In genomic region chr12:56633465-56634241, GRCh38 we compare ENCODE assay signal across 8 cellular contexts. TPM values are rescaled to one million over a fixed set of nuclear protein-coding genes. Genes with fewer than 3 reads are reported as not detected.
A peak's percentile ranks its signal among the peaks of the same experiment; 100 is the strongest.
DNase-seq lines count a peak whose midpoint lies in the region; TF ChIP-seq lines count a peak whose summit lies in the region.

No MANE protein-coding gene starts in this region.

- H3K9me3 ChIP-seq in AG04450 (ENCODE audit: control insufficient read depth, insufficient read depth, low read length), result peaks cover 4% of the 10 kb centered on the region; the same call in 1 of the 2 replicates
- no peaks in the 10 kb centered on the region for H3K9me3 ChIP-seq in muscle layer of duodenum (ENCODE audit: control insufficient read depth in 1 of 2, low read length in 2 of 2)

- H3K4me1 ChIP-seq in muscle layer of duodenum (ENCODE audit: control insufficient read depth in 1 of 2, insufficient read depth in 2 of 2, low read length in 2 of 2), result peaks cover 28 to 55% of the 10 kb centered on the region in 2 donors

- H3K27me3 ChIP-seq in AG04450 (ENCODE audit: control insufficient read depth, insufficient read depth, low read length) (no peaks in the 10 kb centered on the region), muscle layer of duodenum (ENCODE audit: low read depth, low read length) (no peaks in the 10 kb centered on the region)

- TF ChIP-seq CTCF in AG04450 (IDR thresholded peaks at IDR 0.05; ENCODE audit: low read depth, low read length) (no peak), LNCaP clone FGC (IDR thresholded peaks at IDR 0.05; ENCODE audit: control insufficient read depth, extremely low read depth, insufficient read depth) (no peak), choroid plexus epithelial cell (conservative IDR thresholded peaks at IDR 0.05; ENCODE audit: low read depth, low read length) (no peak), GM10248 (IDR thresholded peaks at IDR 0.05; ENCODE audit: control extremely low read depth, extremely low read depth, low read depth, missing control alignments) (no peak)

- H3K4me3 ChIP-seq in AG04450 (ENCODE audit: low read depth, low read length), result peak overlapping the region; percentile 81
- H3K4me3 ChIP-seq in LNCaP clone FGC (ENCODE audit: low read depth, low read length), result peak overlapping the region; percentile 96
- peak overlapping the region; percentile 84 for H3K4me3 ChIP-seq in choroid plexus epithelial cell (ENCODE audit: low read depth, low read length)
- H3K4me3 ChIP-seq in muscle layer of duodenum (ENCODE audit: low read depth in 1 of 2, low read length in 2 of 2), result peak overlapping the region; percentile 80 to 89

- H3K27ac ChIP-seq in AG04450 (ENCODE audit: low read depth, low read length) (no peak overlapping the region), muscle layer of duodenum (ENCODE audit: low read length) (peak overlapping the region; percentile 98)

- H3K36me3 ChIP-seq in muscle layer of duodenum (ENCODE audit: control insufficient read depth in 1 of 2, insufficient read depth in 2 of 2, low read length in 2 of 2), result peaks cover 11 to 24% of the 10 kb centered on the region in 2 donors

- CTCF ChIA-PET in AG04450 (lab: Charles Lee) (interaction anchor here (3.8 kb wide), 1 partner anchor 120 kb away, joined by 51 read pairs; no protein-coding TSS in a partner anchor), GM10248 (lab: Yijun Ruan, JAX) (interaction anchor here (1.1 to 4.2 kb wide), 5 partner anchors 8 to 478 kb away, joined by 3 to 44 read pairs (median 3); partner anchors contain the start of gene STAT6)

- POLR2A ChIA-PET in AG04450 (lab: Yijun Ruan, JAX) (no interaction called here), GM10248 (lab: Yijun Ruan, JAX) (interaction anchor here (1.5 kb wide), 1 partner anchor 12 kb away, joined by 3 read pairs; the partner anchor contains the start of gene ATP5F1B)

- DNase-seq in AG04450 (ENCODE audit: low read depth, low spot score), result no peak
- DNase-seq in LNCaP clone FGC (ENCODE audit: low read depth), result no peak
- no peak for DNase-seq in choroid plexus epithelial cell (ENCODE audit: low read depth)
- DNase-seq in GM10248 (ENCODE audit: extremely low spot score), result no peak
- DNase-seq in NCI-H2029 treated with DMSO at 0.1 percent for 48 hours (lab: John Stamatoyannopoulos, UW), result no peak
- DNase-seq in stimulated activated CD4-positive, alpha-beta T cell treated with anti-CD3 and anti-CD28 coated beads, Interleukin-1b, Interleukin-23, amount 100 ng/mL, for 48 hours, result no peak
- no peak for DNase-seq in activated naive CD4-positive, alpha-beta T cell (lab: John Stamatoyannopoulos, UW)

RNA-seq across cellular contexts. Expression of gene BAZ2A, which starts 3.5 kb away (rescaled TPM):
- polyA plus RNA-seq in AG04450 (2011; rRNA removed), result 43.9 and 52.8 TPM in 2 replicates
- 85.8 and 105 TPM in 2 replicates for polyA minus RNA-seq in AG04450 (2011; rRNA and poly(A)+ RNA removed)

RNA-seq across cellular contexts. Expression of gene ATP5F1B, which starts 12.1 kb away (rescaled TPM):
- 974 and 975 TPM in 2 replicates for polyA plus RNA-seq in AG04450 (2011; rRNA removed)
- 743 and 921 TPM in 2 replicates for polyA minus RNA-seq in AG04450 (2011; rRNA and poly(A)+ RNA removed)

RNA-seq across cellular contexts. Expression of gene PTGES3, which starts 54.4 kb away (rescaled TPM):
- polyA plus RNA-seq in AG04450 (2011; rRNA removed), result 80.1 and 112 TPM in 2 replicates
- polyA minus RNA-seq in AG04450 (2011; rRNA and poly(A)+ RNA removed), result 18.8 and 44.0 TPM in 2 replicates
